In the genomic region with DNA sequence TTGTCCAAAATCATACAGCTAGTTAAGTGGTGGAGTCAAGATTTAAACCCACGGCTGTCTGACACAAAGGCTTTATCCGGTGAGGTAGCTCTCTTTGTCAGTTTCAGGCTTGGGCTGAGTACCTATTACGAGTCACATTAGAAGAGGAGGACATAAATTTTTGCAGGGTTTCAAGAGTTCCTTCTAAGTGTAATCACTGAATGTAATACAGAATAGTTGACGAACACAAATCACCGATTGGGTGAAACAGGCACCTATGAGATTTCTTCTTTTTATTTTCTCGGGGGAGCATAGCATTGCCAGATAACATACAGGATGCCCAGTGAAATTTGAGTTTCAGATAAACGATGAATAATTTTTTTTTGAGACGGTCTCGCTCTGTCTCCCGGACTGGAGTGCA, we compare ENCODE assay signal across 8 cellular contexts. TPM values are rescaled to one million over a fixed set of nuclear protein-coding genes. Genes with fewer than 3 reads are reported as not detected.
DNase-seq lines count a peak whose midpoint lies in the region; ATAC-seq and TF ChIP-seq lines count a peak whose summit lies in the region.

No MANE protein-coding gene starts in this region.

- peak overlapping the region; percentile 93 to 98 (median 97) for H3K27ac Mint-ChIP-seq in brain

- H3K4me1 ChIP-seq in ACC112 (ENCODE audit: control insufficient read depth, insufficient read depth, low read length, unreplicated experiment) = no peaks in the 10 kb centered on the region
- no peaks in the 10 kb centered on the region for H3K4me1 ChIP-seq in mesendoderm (ENCODE audit: control insufficient read depth, low read depth, low read length)

- H3K9me3 Mint-ChIP-seq in brain = peaks cover 0 to 4% (median 2%) of the 10 kb centered on the region in 5 experiments

- H3K79me2 ChIP-seq in ACC112 (ENCODE audit: control insufficient read depth, insufficient read depth, low read length, unreplicated experiment) = peaks cover 50% of the 10 kb centered on the region
- peaks cover 32% of the 10 kb centered on the region for H3K79me2 ChIP-seq in mesendoderm (ENCODE audit: control insufficient read depth, insufficient read depth, low read length)

- H2AFZ ChIP-seq in ACC112 (ENCODE audit: low read length, unreplicated experiment) = no peak overlapping the region

- peaks cover 32% of the 10 kb centered on the region for H3K4me1 Mint-ChIP-seq in brain

- H3K23ac ChIP-seq in mesendoderm (ENCODE audit: low read length) = no peak overlapping the region

- peak overlapping the region; percentile 90 for H3K9ac ChIP-seq in mesendoderm (ENCODE audit: low read length)

- no peak overlapping the region for H4K5ac ChIP-seq in mesendoderm (ENCODE audit: low read length)

- no peak overlapping the region for H4K8ac ChIP-seq in mesendoderm (ENCODE audit: low read depth, low read length)

- peak overlapping the region; percentile 94 for H3K56ac ChIP-seq in mesendoderm (ENCODE audit: low read length)

- H3K4ac ChIP-seq in mesendoderm (ENCODE audit: low read depth, low read length) = no peak overlapping the region

- CTCF ChIA-PET in GM10248 (lab: Yijun Ruan, JAX) = interaction anchor here (1.0 to 1.8 kb wide), 8 partner anchors 18 to 231 kb away, joined by 3 to 5 read pairs (median 3); a partner anchor contains a TSS

- H2BK120ac ChIP-seq in mesendoderm (ENCODE audit: low read depth, low read length) = no peak overlapping the region

- no peak overlapping the region for H2AK5ac ChIP-seq in mesendoderm (ENCODE audit: low read length)

- H3K79me1 ChIP-seq in mesendoderm (ENCODE audit: low read length) = peaks cover 6% of the 10 kb centered on the region

- H3K36me3 Mint-ChIP-seq in brain = peaks cover 12% of the 10 kb centered on the region

- WGBS in mesendoderm (ENCODE audit: extremely low coverage, insufficient coverage, low lambda C conversion rate) = no CpG with 5 or more reads among the region's 10 CpGs

- peaks cover 9% of the 10 kb centered on the region for H3K27me3 Mint-ChIP-seq in brain

- H3K4me3 Mint-ChIP-seq in brain = peak overlapping the region; percentile 91 to 98 (median 94)

- H2BK15ac ChIP-seq in mesendoderm (replicated peaks; ENCODE audit: low read depth) = no peak overlapping the region

- H3K4me2 ChIP-seq in mesendoderm (ENCODE audit: low read length) = peak overlapping the region; percentile 33

- no peaks in the 10 kb centered on the region for H3K27me3 ChIP-seq in ACC112 (ENCODE audit: insufficient read depth, low read length)
- H3K27me3 ChIP-seq in mesendoderm (ENCODE audit: insufficient read depth, low read length, poor library complexity) = no peaks in the 10 kb centered on the region

- TF ChIP-seq CTCF in HFF-Myc (IDR thresholded peaks at IDR 0.05; ENCODE audit: low read depth, low read length, missing control alignments) = no peak
- TF ChIP-seq CTCF in brain (conservative IDR thresholded peaks at IDR 0.05) = no peak
- TF ChIP-seq CTCF in GM10248 (IDR thresholded peaks at IDR 0.05; ENCODE audit: control extremely low read depth, extremely low read depth, low read depth, missing control alignments) = no peak

- peak overlapping the region; percentile 86 for H3K27ac ChIP-seq in ACC112 (ENCODE audit: low read depth, low read length)
- no peak overlapping the region for H3K27ac ChIP-seq in mesendoderm (ENCODE audit: low read depth, low read length)

- H3K36me3 ChIP-seq in ACC112 (ENCODE audit: insufficient read depth, low read length) (no peaks in the 10 kb centered on the region), mesendoderm (ENCODE audit: control insufficient read depth, insufficient read depth, low read length) (no peaks in the 10 kb centered on the region)

- H3K4me3 ChIP-seq in ACC112 (ENCODE audit: low read depth, low read length) (peak overlapping the region; percentile 93), HFF-Myc (replicated peaks; ENCODE audit: low read depth, low read length) (peak overlapping the region; percentile 57), mesendoderm (ENCODE audit: low read length) (peak overlapping the region; percentile 89)

- DNase-seq in HFF-Myc (ENCODE audit: extremely low read depth, low read depth) (no peak), mesendoderm (peak; percentile 17), GM10248 (ENCODE audit: extremely low spot score) (no peak), NCI-H82 (lab: John Stamatoyannopoulos, UW) (no peak)
- no peak for DNase-seq in activated CD4-positive, CD25-positive, alpha-beta regulatory T cell (lab: John Stamatoyannopoulos, UW)

- H2BK5ac ChIP-seq in mesendoderm (ENCODE audit: low read length) = no peak overlapping the region

- no peak overlapping the region for H3K18ac ChIP-seq in mesendoderm (ENCODE audit: low read length)

- POLR2A ChIA-PET in GM10248 (lab: Yijun Ruan, JAX) = no interaction called here

- no peak for ATAC-seq in HG03175 (IDR thresholded peaks at IDR 0.05; ENCODE audit: unreplicated experiment)

RNA-seq across cellular contexts. Expression of a gene that starts 0.8 kb away (rescaled TPM):
- 266 TPM for polyA plus RNA-seq in brain (ENCODE audit: insufficient read depth, low read depth, low replicate concordance)
- polyA plus RNA-seq in mesendoderm (2013, experiment 1 of 2) = 172 TPM
- polyA plus RNA-seq in mesendoderm (2013, experiment 2 of 2) = 171 TPM

RNA-seq across cellular contexts. Expression of a gene that starts 26.7 kb away (rescaled TPM):
- polyA plus RNA-seq in brain (ENCODE audit: insufficient read depth, low read depth, low replicate concordance) = 28.5 TPM
- polyA plus RNA-seq in mesendoderm (2013, experiment 1 of 2) = 18.8 TPM
- polyA plus RNA-seq in mesendoderm (2013, experiment 2 of 2) = 21.8 TPM

RNA-seq across cellular contexts. Expression of a gene that starts 57.0 kb away (rescaled TPM):
- 33.8 TPM for polyA plus RNA-seq in brain (ENCODE audit: insufficient read depth, low read depth, low replicate concordance)
- 92.6 TPM for polyA plus RNA-seq in mesendoderm (2013, experiment 1 of 2)
- polyA plus RNA-seq in mesendoderm (2013, experiment 2 of 2) = 93.5 TPM
